Comparison of ENCODE assay signal across 21 cellular contexts in genomic region chr10:71596759-71597158, GRCh38.
DNase-seq lines count a peak whose midpoint lies in the region; ATAC-seq and TF ChIP-seq lines count a peak whose summit lies in the region.
"Had no signal": no experiment of that assay in that cellular context is flagged by ENCODE, and none has a peak within 500 bp of the region (broad histone marks: within the 10 kb centered on the region; RNA-seq: fewer than 3 reads in every experiment).

No MANE protein-coding gene starts in this region.

- H3K9ac ChIP-seq in mammary epithelial cell (ENCODE audit: insufficient read depth, low read length): no peak overlapping the region
- H3K9ac ChIP-seq: BLaER1, GM23248, KMS-11 had no signal

- peak overlapping the region; percentile 23 for H3K27ac Mint-ChIP-seq in dendritic cell treated with granulocyte-macrophage colony-stimulating factor and Interleukin-4, amounts not matched to agents 40 ng/mL and 50 ng/mL, for 4 days
- H3K27ac Mint-ChIP-seq: CD4-positive, alpha-beta T cell had no signal

- peaks cover under 1% of the 10 kb centered on the region for H3K27me3 Mint-ChIP-seq in dendritic cell treated with granulocyte-macrophage colony-stimulating factor and Interleukin-4, amounts not matched to agents 40 ng/mL and 50 ng/mL, for 4 days
- H3K27me3 Mint-ChIP-seq: CD4-positive, alpha-beta T cell had no signal

- H3K27ac ChIP-seq in spleen: peak overlapping the region in 7 of 8 donors; percentile 81 to 93 (median 86)
- no peak overlapping the region for H3K27ac ChIP-seq in mammary epithelial cell (ENCODE audit: insufficient read depth, low read depth, low read length)
- H3K27ac ChIP-seq: GM23248, KMS-11 had no signal

- no peaks in the 10 kb centered on the region for H3K36me3 Mint-ChIP-seq in dendritic cell treated with granulocyte-macrophage colony-stimulating factor and Interleukin-4, amounts not matched to agents 40 ng/mL and 50 ng/mL, for 4 days (ENCODE audit: low read depth)

- H3K9me3 ChIP-seq in spleen (no peaks in the 10 kb centered on the region), mammary epithelial cell (replicated peaks; ENCODE audit: insufficient read depth, low read length) (no peaks in the 10 kb centered on the region)
- H3K9me3 ChIP-seq: BLaER1, HAP-1 had no signal

- H3K4me1 Mint-ChIP-seq in dendritic cell treated with granulocyte-macrophage colony-stimulating factor and Interleukin-4, amounts not matched to agents 40 ng/mL and 50 ng/mL, for 4 days (ENCODE audit: low read depth): peaks cover 39% of the 10 kb centered on the region

- no peak overlapping the region for H2AFZ ChIP-seq in mammary epithelial cell (ENCODE audit: low read depth, low read length)
- H2AFZ ChIP-seq: GM23248 had no signal

- no peak overlapping the region for H3K4me3 ChIP-seq in spleen
- no peak overlapping the region for H3K4me3 ChIP-seq in mammary epithelial cell (replicated peaks in 1 of 3; ENCODE audit: insufficient read depth in 1 of 3, low read depth in 2 of 3, low read length in 3 of 3)
- H3K4me3 ChIP-seq: BLaER1, GM23248, HAP-1 had no signal

- WGBS in spleen, 5 donors: 73 to 88% (median 76%) methylated on average over 8 of the region's 8 CpGs
- 100% methylated on average over 5 of the region's 8 CpGs for WGBS in mammary epithelial cell (ENCODE audit: low coverage, missing lambda C conversion rate)

- CTCF ChIA-PET in mammary epithelial cell (lab: Charles Lee; ENCODE audit: low non-redundant PET): no interaction called here

- peaks cover 13 to 60% (median 35%) of the 10 kb centered on the region in 6 donors for H3K4me1 ChIP-seq in spleen
- peaks cover 4% of the 10 kb centered on the region for H3K4me1 ChIP-seq in mammary epithelial cell (ENCODE audit: insufficient read depth, low read length)
- H3K4me1 ChIP-seq: HAP-1 had no signal

- dilution Hi-C loops in mammary epithelial cell (cut with HindIII; ENCODE audit: low sequenced_read_pairs): no loop called here

- no TSS peak for BruUV-seq in mammary epithelial cell (replicated peaks; lab: Mats Ljungman, UMichigan)

- no peaks in the 10 kb centered on the region for H3K79me2 ChIP-seq in mammary epithelial cell (ENCODE audit: insufficient read depth, low read length)

- in situ Hi-C loops in mammary epithelial cell (cut with MboI; ENCODE audit: low sequenced_read_pairs in 2 of 2): no loop called here

- no peaks in the 10 kb centered on the region for H4K20me1 ChIP-seq in mammary epithelial cell (ENCODE audit: insufficient read depth, low read length)
- H4K20me1 ChIP-seq: BLaER1 had no signal

- H3K36me3 ChIP-seq in spleen (no peaks in the 10 kb centered on the region), mammary epithelial cell (ENCODE audit: insufficient read depth, low read length) (no peaks in the 10 kb centered on the region)
- H3K36me3 ChIP-seq: BLaER1, HAP-1 had no signal

- DNase-seq in left kidney (ENCODE audit: low read depth, low spot score) (peak; percentile 73), spleen (no peak), mammary epithelial cell (no peak), DMS79 (lab: John Stamatoyannopoulos, UW) (no peak)
- DNase-seq: CD4-positive, alpha-beta T cell; COR-L47; DMS79 treated with DMSO at 0.1 percent for 48 hours; GM23248; NCI-H1092 treated with DMSO at 0.1 percent for 48 hours; NCI-H1436 treated with DMSO at 0.1 percent for 48 hours; NCI-H2029; NCI-H2227 treated with DMSO at 0.1 percent for 48 hours; NCI-H510A; NK-92 treated with Interleukin-12 subunit alpha and Interleukin-12 subunit beta, amount 100 ng/mL, for 24 hours; SHP77 treated with DMSO at 0.1 percent for 48 hours had no signal

- TF ChIP-seq POLR2A in spleen (IDR thresholded peaks at IDR 0.05): no peak

- H3K27me3 ChIP-seq in spleen (replicated peaks in 1 of 7) (no peaks in the 10 kb centered on the region), mammary epithelial cell (ENCODE audit: insufficient read depth, low read length) (no peaks in the 10 kb centered on the region)
- H3K27me3 ChIP-seq: BLaER1 had no signal

- H3K4me2 ChIP-seq in mammary epithelial cell (ENCODE audit: insufficient read depth, low read depth, low read length): no peak overlapping the region
- H3K4me2 ChIP-seq: KMS-11 had no signal

- no peak for TF ChIP-seq CTCF in spleen (IDR thresholded peaks at IDR 0.05 in 8 of 11, conservative IDR thresholded peaks at IDR 0.05 in 3 of 11)
- no peak for TF ChIP-seq CTCF in mammary epithelial cell (conservative IDR thresholded peaks at IDR 0.05 in 1 of 2, IDR thresholded peaks at IDR 0.05 in 1 of 2; ENCODE audit: extremely low read depth in 1 of 2, insufficient read depth in 1 of 2, low read depth in 1 of 2, low read length in 2 of 2)

- no peak for ATAC-seq in activated CD4-positive, CD25-positive, alpha-beta regulatory T cell treated with anti-CD3 and anti-CD28 coated beads, Interleukin-2, amount 50 U/mL, for 24 hours
- no peak for ATAC-seq in HG03469 (IDR thresholded peaks at IDR 0.05; ENCODE audit: unreplicated experiment)

- intact Hi-C loops in dendritic cell treated with granulocyte-macrophage colony-stimulating factor and Interleukin-4, amounts not matched to agents 40 ng/mL and 50 ng/mL, for 4 days (cut with micrococcal nuclease): no loop called here
- intact Hi-C loops in spleen (cut with DNase I; ENCODE audit: low total_unique reads): no loop called here
- intact Hi-C loops in mammary epithelial cell (cut with micrococcal nuclease): no loop called here

- no peak overlapping the region for H3K4me3 Mint-ChIP-seq in dendritic cell treated with granulocyte-macrophage colony-stimulating factor and Interleukin-4, amounts not matched to agents 40 ng/mL and 50 ng/mL, for 4 days
- H3K4me3 Mint-ChIP-seq: CD4-positive, alpha-beta T cell had no signal

- no peaks in the 10 kb centered on the region for H3K9me3 Mint-ChIP-seq in dendritic cell treated with granulocyte-macrophage colony-stimulating factor and Interleukin-4, amounts not matched to agents 40 ng/mL and 50 ng/mL, for 4 days
- H3K9me3 Mint-ChIP-seq: CD4-positive, alpha-beta T cell had no signal
